22 cellular contexts compared by ENCODE assay signal in genomic region chr22:34946339-34946985, GRCh38.
"Had no signal": no experiment of that assay in that cellular context is flagged by ENCODE, and none has a peak within 500 bp of the region (broad histone marks: within the 10 kb centered on the region; RNA-seq: fewer than 3 reads in every experiment).

No MANE protein-coding gene starts in this region.

- ATAC-seq: activated CD4-positive, alpha-beta T cell treated with anti-CD3 and anti-CD28 coated beads for 36 hours; left lobe of liver; WTC11 had no signal

- H3K36me3 ChIP-seq: colonic mucosa, sigmoid colon, tibial nerve, vagina had no signal

- H3K4me1 ChIP-seq: colonic mucosa, sigmoid colon, tibial nerve, vagina had no signal

- H3K27me3 ChIP-seq: colonic mucosa, sigmoid colon, tibial nerve, vagina had no signal

- H3K4me3 ChIP-seq: colonic mucosa, sigmoid colon, tibial nerve, vagina had no signal

- H3K27ac ChIP-seq: colonic mucosa, epithelial cell of prostate, sigmoid colon, tibial nerve, vagina had no signal

- FAIRE-seq: keratinocyte, TTC549 had no signal

- DNase-seq: activated CD4-positive, alpha-beta T cell treated with anti-CD3 and anti-CD28 coated beads for 36 hours; activated CD4-positive, alpha-beta T cell treated with anti-CD3 and anti-CD28 coated beads, Interleukin-2, amount 50 U/mL, for 48 hours; activated naive CD4-positive, alpha-beta T cell; activated naive CD8-positive, alpha-beta T cell treated with anti-CD3 and anti-CD28 coated beads for 36 hours; amniotic stem cell; central memory CD4-positive, alpha-beta T cell; colonic mucosa; endodermal cell; foreskin fibroblast; hypothalamus; nephron progenitor cell; nucleus accumbens; sigmoid colon; stimulated activated CD4-positive, alpha-beta T cell treated with anti-CD3 and anti-CD28 coated beads, Interleukin-12 subunit alpha, Interleukin-12 subunit beta, amount 100 ng/mL, for 4 hours; stimulated activated CD4-positive, alpha-beta T cell treated with anti-CD3 and anti-CD28 coated beads, Interleukin-1b, Interleukin-23, amount 100 ng/mL, for 48 hours had no signal

- H3K9me3 ChIP-seq: colonic mucosa, sigmoid colon, vagina had no signal
